ENCODE assay signal across 23 cellular contexts in genomic region chr7:151885202-151885580, GRCh38.
"Had no signal": no experiment of that assay in that cellular context is flagged by ENCODE, and none has a peak within 500 bp of the region (broad histone marks: within the 10 kb centered on the region; RNA-seq: fewer than 3 reads in every experiment).

No MANE protein-coding gene starts in this region.

- H3K4me3 ChIP-seq: esophagus squamous epithelium, gastroesophageal sphincter, heart right ventricle, mucosa of descending colon, smooth muscle cell, thyroid gland, upper lobe of right lung had no signal

- DNase-seq: activated naive CD4-positive, alpha-beta T cell; activated naive CD8-positive, alpha-beta T cell treated with anti-CD3 and anti-CD28 coated beads, Interleukin-2, amount 50 U/mL, for 24 hours; activated T-cell treated with anti-CD3 and anti-CD28 coated beads, Interleukin-2, amount 50 U/mL, for 1 hour; cerebellar nuclear complex; cortex of kidney; endodermal cell; esophagus squamous epithelium; heart right ventricle; islet precursor cell; left colon; mesenchymal stem cell; mucosa of descending colon; nephron progenitor cell; nucleus accumbens; stimulated activated CD4-positive, alpha-beta T cell treated with anti-CD3 and anti-CD28 coated beads, Interleukin-4, amount 100 ng/mL, for 1 hour; stimulated activated naive CD8-positive, alpha-beta T cell treated with anti-CD3 and anti-CD28 coated beads, Interleukin-15, Interleukin-2, amounts not matched to agents 100 U/mL and 50 U/mL, for 24 hours; T1000; thyroid gland had no signal

- H3K9me3 ChIP-seq: esophagus squamous epithelium, gastroesophageal sphincter, heart right ventricle, mucosa of descending colon, thyroid gland, upper lobe of right lung had no signal

- H3K36me3 ChIP-seq: esophagus squamous epithelium, gastroesophageal sphincter, heart right ventricle, thyroid gland, upper lobe of right lung had no signal

- H3K27ac ChIP-seq: esophagus squamous epithelium, gastroesophageal sphincter, heart right ventricle, thyroid gland, upper lobe of right lung had no signal

- H3K27me3 ChIP-seq: thyroid gland, upper lobe of right lung had no signal

- ATAC-seq: activated naive CD8-positive, alpha-beta T cell treated with anti-CD3 and anti-CD28 coated beads, Interleukin-2, amount 50 U/mL, for 24 hours; gastroesophageal sphincter; heart right ventricle; left colon; mucosa of descending colon; sciatic nerve; stimulated activated naive CD8-positive, alpha-beta T cell treated with anti-CD3 and anti-CD28 coated beads, Interleukin-15, Interleukin-2, amounts not matched to agents 100 U/mL and 50 U/mL, for 24 hours; upper lobe of right lung; WTC11 had no signal

- H3K4me1 ChIP-seq: esophagus squamous epithelium, gastroesophageal sphincter, heart right ventricle, thyroid gland, upper lobe of right lung had no signal
